In the genomic region with DNA sequence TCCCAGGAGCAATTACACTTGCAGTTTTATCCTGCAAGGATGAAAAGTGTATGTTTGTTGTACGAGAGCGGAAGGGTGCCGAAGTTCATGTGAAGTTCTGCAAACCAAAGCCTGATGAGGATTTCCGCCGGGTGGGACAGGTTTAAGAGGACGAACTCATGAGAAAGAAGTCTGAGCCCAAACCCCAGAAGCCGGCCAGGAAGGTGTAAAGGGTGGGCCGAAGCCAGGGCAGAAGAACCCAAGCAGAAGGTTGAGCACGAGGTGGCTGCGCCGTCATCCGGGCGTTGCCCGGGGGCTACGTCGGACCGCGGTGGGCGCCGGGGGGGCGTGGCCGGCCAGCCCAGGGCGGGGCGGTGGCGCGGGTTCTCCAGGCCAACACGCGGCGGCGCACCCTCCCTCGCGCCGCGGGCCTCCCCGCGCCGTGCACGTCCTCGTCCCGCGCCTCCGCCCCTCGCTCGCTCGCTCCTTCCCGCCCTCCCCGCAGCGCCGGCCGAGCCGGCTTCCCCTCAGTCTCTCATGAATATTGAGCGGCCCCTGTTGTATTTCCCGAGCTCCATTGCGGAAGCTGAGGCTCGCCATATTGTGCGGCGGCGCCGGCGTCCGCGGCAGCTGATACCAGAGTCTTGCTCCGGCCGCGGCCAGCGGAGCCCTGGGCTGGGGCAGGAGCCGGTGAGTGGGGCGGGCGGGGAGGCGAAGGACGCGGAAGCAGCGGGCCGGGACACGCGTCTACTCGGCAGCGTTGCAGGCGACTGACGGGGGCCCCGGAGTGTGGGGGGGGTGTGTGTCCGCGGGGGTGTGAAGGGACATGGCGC, we compare ENCODE assay signal across 1 cellular context.
A peak's percentile ranks its signal among the peaks of the same experiment; 100 is the strongest.
TF ChIP-seq lines count a peak whose summit lies in the region.

A gene (plus strand): TSS at position 578 of the 812 bp plus-strand sequence. CDS start 41,996 bp downstream, outside the sequence.

TF ChIP-seq in K562, 482 proteins besides CTCF, POLR2A, EP300 and RAD21 (continued from another document and continues in another):
- TF ChIP-seq, protein P1, sequence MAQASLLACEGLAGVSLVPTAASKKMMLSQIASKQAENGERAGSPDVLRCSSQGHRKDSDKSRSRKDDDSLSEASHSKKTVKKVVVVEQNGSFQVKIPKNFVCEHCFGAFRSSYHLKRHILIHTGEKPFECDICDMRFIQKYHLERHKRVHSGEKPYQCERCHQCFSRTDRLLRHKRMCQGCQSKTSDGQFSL (CRISPR knock-in tag; IDR thresholded peaks at IDR 0.05): peak; percentile 93
- TF ChIP-seq, protein P1 (tag; IDR thresholded peaks at IDR 0.05): peak in 1 of 2 experiments; percentile 94; a peak in 2 of 4 replicates
- TF ChIP-seq RNF2 (IDR thresholded peaks at IDR 0.05): peak; percentile 50; the same call in 1 of the 2 replicates
- TF ChIP-seq FOXK2 (conservative IDR thresholded peaks at IDR 0.05 in 1 of 2, IDR thresholded peaks at IDR 0.05 in 1 of 2; ENCODE audit: low read depth in 2 of 2): 0 out of 4 replicates have a peak, but pooled peaks of 1 of the 2 experiments have one; percentile 21
- 0 out of 2 replicates have a peak, but pooled peaks have one; percentile 40 for TF ChIP-seq FOXP1 (CRISPR knock-in tag; IDR thresholded peaks at IDR 0.05)
- 0 out of 2 replicates have a peak, but pooled peaks have one; percentile 4 for TF ChIP-seq ZNF12 (CRISPR knock-in tag; IDR thresholded peaks at IDR 0.05)
- 0 out of 2 replicates have a peak, but pooled peaks have one; percentile 62 for TF ChIP-seq ELF4 (CRISPR knock-in tag; IDR thresholded peaks at IDR 0.05)
- TF ChIP-seq, protein P2, sequence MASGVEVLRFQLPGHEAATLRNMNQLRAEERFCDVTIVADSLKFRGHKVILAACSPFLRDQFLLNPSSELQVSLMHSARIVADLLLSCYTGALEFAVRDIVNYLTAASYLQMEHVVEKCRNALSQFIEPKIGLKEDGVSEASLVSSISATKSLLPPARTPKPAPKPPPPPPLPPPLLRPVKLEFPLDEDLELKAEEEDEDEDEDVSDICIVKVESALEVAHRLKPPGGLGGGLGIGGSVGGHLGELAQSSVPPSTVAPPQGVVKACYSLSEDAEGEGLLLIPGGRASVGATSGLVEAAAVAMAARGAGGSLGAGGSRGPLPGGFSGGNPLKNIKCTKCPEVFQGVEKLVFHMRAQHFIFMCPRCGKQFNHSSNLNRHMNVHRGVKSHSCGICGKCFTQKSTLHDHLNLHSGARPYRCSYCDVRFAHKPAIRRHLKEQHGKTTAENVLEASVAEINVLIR (CRISPR knock-in tag; IDR thresholded peaks at IDR 0.05): no peak; the same call in 1 of the 2 replicates
- peak; percentile 48; the same call in 1 of the 2 replicates for TF ChIP-seq OTX1 (CRISPR knock-in tag; IDR thresholded peaks at IDR 0.05)
- TF ChIP-seq ZNF347 (CRISPR knock-in tag; IDR thresholded peaks at IDR 0.05; ENCODE audit: low read depth): no peak
- peak; percentile 74; the same call in 1 of the 2 replicates for TF ChIP-seq ZNF584 (CRISPR knock-in tag; IDR thresholded peaks at IDR 0.05; ENCODE audit: low read depth)
- TF ChIP-seq, protein P3, sequence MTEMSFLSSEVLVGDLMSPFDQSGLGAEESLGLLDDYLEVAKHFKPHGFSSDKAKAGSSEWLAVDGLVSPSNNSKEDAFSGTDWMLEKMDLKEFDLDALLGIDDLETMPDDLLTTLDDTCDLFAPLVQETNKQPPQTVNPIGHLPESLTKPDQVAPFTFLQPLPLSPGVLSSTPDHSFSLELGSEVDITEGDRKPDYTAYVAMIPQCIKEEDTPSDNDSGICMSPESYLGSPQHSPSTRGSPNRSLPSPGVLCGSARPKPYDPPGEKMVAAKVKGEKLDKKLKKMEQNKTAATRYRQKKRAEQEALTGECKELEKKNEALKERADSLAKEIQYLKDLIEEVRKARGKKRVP (CRISPR knock-in tag; IDR thresholded peaks at IDR 0.05): 0 out of 2 replicates have a peak, but pooled peaks have one; percentile 17
- TF ChIP-seq MTA1 (IDR thresholded peaks at IDR 0.05; ENCODE audit: borderline replicate concordance): 0 out of 2 replicates have a peak, but pooled peaks have one; percentile 35
- TF ChIP-seq CC2D1A (IDR thresholded peaks at IDR 0.05): 0 out of 2 replicates have a peak, but pooled peaks have one; percentile 15
- TF ChIP-seq ATF1 (CRISPR knock-in tag; IDR thresholded peaks at IDR 0.05): no peak
- TF ChIP-seq ATF1 (tag; IDR thresholded peaks at IDR 0.05): peak; percentile 74
- peak; percentile 40 to 80 (median 72) for TF ChIP-seq YY1 (IDR thresholded peaks at IDR 0.05; ENCODE audit: borderline replicate concordance in 1 of 3, control insufficient read depth in 1 of 3, extremely low read depth in 1 of 3, insufficient read depth in 3 of 3, insufficient read length in 1 of 3, insufficient replicate concordance in 2 of 3, low read depth in 1 of 3, low read length in 2 of 3)
- TF ChIP-seq ZBED1 (IDR thresholded peaks at IDR 0.05): 0 out of 2 replicates have a peak, but pooled peaks have one; percentile 24
- TF ChIP-seq SRSF1 (IDR thresholded peaks at IDR 0.05; ENCODE audit: low read depth, low read length): no peak
- TF ChIP-seq SRSF7 (optimal IDR thresholded peaks at IDR 0.05; ENCODE audit: low read depth, low read length): peak; percentile 64
- peak; percentile 98; the same call in 1 of the 2 replicates for TF ChIP-seq ZBTB7A (IDR thresholded peaks at IDR 0.05; ENCODE audit: borderline replicate concordance, control insufficient read depth, low read depth, low read length)
- TF ChIP-seq TAF7 (tag; IDR thresholded peaks at IDR 0.05): no peak; the same call in 1 of the 2 replicates
- TF ChIP-seq, protein P4, sequence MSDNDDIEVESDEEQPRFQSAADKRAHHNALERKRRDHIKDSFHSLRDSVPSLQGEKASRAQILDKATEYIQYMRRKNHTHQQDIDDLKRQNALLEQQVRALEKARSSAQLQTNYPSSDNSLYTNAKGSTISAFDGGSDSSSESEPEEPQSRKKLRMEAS (CRISPR knock-in tag; IDR thresholded peaks at IDR 0.05): peak; percentile 90
- peak; percentile 96 for TF ChIP-seq CXXC5 (CRISPR knock-in tag; IDR thresholded peaks at IDR 0.05)
- TF ChIP-seq, protein P5, sequence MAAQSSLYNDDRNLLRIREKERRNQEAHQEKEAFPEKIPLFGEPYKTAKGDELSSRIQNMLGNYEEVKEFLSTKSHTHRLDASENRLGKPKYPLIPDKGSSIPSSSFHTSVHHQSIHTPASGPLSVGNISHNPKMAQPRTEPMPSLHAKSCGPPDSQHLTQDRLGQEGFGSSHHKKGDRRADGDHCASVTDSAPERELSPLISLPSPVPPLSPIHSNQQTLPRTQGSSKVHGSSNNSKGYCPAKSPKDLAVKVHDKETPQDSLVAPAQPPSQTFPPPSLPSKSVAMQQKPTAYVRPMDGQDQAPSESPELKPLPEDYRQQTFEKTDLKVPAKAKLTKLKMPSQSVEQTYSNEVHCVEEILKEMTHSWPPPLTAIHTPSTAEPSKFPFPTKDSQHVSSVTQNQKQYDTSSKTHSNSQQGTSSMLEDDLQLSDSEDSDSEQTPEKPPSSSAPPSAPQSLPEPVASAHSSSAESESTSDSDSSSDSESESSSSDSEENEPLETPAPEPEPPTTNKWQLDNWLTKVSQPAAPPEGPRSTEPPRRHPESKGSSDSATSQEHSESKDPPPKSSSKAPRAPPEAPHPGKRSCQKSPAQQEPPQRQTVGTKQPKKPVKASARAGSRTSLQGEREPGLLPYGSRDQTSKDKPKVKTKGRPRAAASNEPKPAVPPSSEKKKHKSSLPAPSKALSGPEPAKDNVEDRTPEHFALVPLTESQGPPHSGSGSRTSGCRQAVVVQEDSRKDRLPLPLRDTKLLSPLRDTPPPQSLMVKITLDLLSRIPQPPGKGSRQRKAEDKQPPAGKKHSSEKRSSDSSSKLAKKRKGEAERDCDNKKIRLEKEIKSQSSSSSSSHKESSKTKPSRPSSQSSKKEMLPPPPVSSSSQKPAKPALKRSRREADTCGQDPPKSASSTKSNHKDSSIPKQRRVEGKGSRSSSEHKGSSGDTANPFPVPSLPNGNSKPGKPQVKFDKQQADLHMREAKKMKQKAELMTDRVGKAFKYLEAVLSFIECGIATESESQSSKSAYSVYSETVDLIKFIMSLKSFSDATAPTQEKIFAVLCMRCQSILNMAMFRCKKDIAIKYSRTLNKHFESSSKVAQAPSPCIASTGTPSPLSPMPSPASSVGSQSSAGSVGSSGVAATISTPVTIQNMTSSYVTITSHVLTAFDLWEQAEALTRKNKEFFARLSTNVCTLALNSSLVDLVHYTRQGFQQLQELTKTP (IDR thresholded peaks at IDR 0.05; ENCODE audit: low read depth in 1 of 2, partially characterized antibody in 2 of 2): no peak
- TF ChIP-seq, protein P6, sequence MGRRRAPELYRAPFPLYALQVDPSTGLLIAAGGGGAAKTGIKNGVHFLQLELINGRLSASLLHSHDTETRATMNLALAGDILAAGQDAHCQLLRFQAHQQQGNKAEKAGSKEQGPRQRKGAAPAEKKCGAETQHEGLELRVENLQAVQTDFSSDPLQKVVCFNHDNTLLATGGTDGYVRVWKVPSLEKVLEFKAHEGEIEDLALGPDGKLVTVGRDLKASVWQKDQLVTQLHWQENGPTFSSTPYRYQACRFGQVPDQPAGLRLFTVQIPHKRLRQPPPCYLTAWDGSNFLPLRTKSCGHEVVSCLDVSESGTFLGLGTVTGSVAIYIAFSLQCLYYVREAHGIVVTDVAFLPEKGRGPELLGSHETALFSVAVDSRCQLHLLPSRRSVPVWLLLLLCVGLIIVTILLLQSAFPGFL (CRISPR knock-in tag; IDR thresholded peaks at IDR 0.05): 0 out of 2 replicates have a peak, but pooled peaks have one; percentile 57
- TF ChIP-seq POLR2B (IDR thresholded peaks at IDR 0.05; ENCODE audit: low read depth, partially characterized antibody): peak; percentile 33
- TF ChIP-seq CAMTA2 (CRISPR knock-in tag; conservative IDR thresholded peaks at IDR 0.05): 0 out of 2 replicates have a peak, but pooled peaks have one; percentile 25
- peak; percentile 81 for TF ChIP-seq TAF1 (IDR thresholded peaks at IDR 0.05; ENCODE audit: control insufficient read depth, extremely low read depth, insufficient read depth, low read length, severe bottlenecking)
- peak; percentile 82; a peak in 2 of 4 replicates for TF ChIP-seq NONO (IDR thresholded peaks at IDR 0.05; ENCODE audit: low read depth in 2 of 2, low read length in 1 of 2)
- peak; percentile 26 for TF ChIP-seq FUS (optimal IDR thresholded peaks at IDR 0.05; ENCODE audit: low read depth, low read length)
- TF ChIP-seq, protein P7, sequence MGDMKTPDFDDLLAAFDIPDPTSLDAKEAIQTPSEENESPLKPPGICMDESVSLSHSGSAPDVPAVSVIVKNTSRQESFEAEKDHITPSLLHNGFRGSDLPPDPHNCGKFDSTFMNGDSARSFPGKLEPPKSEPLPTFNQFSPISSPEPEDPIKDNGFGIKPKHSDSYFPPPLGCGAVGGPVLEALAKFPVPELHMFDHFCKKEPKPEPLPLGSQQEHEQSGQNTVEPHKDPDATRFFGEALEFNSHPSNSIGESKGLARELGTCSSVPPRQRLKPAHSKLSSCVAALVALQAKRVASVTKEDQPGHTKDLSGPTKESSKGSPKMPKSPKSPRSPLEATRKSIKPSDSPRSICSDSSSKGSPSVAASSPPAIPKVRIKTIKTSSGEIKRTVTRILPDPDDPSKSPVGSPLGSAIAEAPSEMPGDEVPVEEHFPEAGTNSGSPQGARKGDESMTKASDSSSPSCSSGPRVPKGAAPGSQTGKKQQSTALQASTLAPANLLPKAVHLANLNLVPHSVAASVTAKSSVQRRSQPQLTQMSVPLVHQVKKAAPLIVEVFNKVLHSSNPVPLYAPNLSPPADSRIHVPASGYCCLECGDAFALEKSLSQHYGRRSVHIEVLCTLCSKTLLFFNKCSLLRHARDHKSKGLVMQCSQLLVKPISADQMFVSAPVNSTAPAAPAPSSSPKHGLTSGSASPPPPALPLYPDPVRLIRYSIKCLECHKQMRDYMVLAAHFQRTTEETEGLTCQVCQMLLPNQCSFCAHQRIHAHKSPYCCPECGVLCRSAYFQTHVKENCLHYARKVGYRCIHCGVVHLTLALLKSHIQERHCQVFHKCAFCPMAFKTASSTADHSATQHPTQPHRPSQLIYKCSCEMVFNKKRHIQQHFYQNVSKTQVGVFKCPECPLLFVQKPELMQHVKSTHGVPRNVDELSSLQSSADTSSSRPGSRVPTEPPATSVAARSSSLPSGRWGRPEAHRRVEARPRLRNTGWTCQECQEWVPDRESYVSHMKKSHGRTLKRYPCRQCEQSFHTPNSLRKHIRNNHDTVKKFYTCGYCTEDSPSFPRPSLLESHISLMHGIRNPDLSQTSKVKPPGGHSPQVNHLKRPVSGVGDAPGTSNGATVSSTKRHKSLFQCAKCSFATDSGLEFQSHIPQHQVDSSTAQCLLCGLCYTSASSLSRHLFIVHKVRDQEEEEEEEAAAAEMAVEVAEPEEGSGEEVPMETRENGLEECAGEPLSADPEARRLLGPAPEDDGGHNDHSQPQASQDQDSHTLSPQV (IDR thresholded peaks at IDR 0.05): peak; percentile 95
- peak; percentile 95 for TF ChIP-seq RB1 (IDR thresholded peaks at IDR 0.05; ENCODE audit: low read depth)
- peak; percentile 39; the same call in 1 of the 2 replicates for TF ChIP-seq ESRRA (IDR thresholded peaks at IDR 0.05; ENCODE audit: borderline replicate concordance, low read depth)
- TF ChIP-seq, protein P8, sequence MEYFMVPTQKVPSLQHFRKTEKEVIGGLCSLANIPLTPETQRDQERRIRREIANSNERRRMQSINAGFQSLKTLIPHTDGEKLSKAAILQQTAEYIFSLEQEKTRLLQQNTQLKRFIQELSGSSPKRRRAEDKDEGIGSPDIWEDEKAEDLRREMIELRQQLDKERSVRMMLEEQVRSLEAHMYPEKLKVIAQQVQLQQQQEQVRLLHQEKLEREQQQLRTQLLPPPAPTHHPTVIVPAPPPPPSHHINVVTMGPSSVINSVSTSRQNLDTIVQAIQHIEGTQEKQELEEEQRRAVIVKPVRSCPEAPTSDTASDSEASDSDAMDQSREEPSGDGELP (CRISPR knock-in tag; IDR thresholded peaks at IDR 0.05; ENCODE audit: borderline replicate concordance): peak; percentile 56
- peak; percentile 59; the same call in 1 of the 2 replicates for TF ChIP-seq ATF7 (IDR thresholded peaks at IDR 0.05)
- TF ChIP-seq NCOA6 (IDR thresholded peaks at IDR 0.05): peak; percentile 56
- no peak for TF ChIP-seq ILF3 (IDR thresholded peaks at IDR 0.05; ENCODE audit: borderline replicate concordance)
- TF ChIP-seq, protein P9, sequence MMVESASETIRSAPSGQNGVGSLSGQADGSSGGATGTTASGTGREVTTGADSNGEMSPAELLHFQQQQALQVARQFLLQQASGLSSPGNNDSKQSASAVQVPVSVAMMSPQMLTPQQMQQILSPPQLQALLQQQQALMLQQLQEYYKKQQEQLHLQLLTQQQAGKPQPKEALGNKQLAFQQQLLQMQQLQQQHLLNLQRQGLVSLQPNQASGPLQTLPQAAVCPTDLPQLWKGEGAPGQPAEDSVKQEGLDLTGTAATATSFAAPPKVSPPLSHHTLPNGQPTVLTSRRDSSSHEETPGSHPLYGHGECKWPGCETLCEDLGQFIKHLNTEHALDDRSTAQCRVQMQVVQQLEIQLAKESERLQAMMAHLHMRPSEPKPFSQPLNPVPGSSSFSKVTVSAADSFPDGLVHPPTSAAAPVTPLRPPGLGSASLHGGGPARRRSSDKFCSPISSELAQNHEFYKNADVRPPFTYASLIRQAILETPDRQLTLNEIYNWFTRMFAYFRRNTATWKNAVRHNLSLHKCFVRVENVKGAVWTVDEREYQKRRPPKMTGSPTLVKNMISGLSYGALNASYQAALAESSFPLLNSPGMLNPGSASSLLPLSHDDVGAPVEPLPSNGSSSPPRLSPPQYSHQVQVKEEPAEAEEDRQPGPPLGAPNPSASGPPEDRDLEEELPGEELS (CRISPR knock-in tag; IDR thresholded peaks at IDR 0.05; ENCODE audit: borderline replicate concordance): no peak
